2 cellular contexts compared by ENCODE assay signal in the genomic region with DNA sequence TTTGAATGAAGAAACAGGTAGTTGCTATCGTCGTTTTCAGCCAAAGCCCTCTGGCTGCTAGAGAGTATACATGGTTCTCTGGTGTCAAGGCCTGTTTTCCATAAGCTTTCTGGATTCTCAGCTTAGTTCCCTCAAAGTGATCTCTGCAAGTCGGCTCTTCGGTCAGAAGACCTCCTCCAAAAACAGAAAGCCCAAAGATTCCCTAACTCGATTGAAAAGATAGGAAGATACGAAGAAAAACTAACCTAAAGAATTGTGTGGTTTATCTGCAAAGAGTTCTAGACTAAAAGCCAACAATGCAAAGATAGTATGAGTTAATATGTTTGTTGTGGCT.
TF ChIP-seq lines count a peak whose summit lies in the region.

No MANE protein-coding gene starts in this region.

TF ChIP-seq in HEK293, 187 proteins besides CTCF, POLR2A, EP300 and RAD21 (continued from another document):
- TF ChIP-seq, protein P1, sequence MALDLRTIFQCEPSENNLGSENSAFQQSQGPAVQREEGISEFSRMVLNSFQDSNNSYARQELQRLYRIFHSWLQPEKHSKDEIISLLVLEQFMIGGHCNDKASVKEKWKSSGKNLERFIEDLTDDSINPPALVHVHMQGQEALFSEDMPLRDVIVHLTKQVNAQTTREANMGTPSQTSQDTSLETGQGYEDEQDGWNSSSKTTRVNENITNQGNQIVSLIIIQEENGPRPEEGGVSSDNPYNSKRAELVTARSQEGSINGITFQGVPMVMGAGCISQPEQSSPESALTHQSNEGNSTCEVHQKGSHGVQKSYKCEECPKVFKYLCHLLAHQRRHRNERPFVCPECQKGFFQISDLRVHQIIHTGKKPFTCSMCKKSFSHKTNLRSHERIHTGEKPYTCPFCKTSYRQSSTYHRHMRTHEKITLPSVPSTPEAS (tag by site-specific recombination; IDR thresholded peaks at IDR 0.05): no peak
- TF ChIP-seq, protein P2, sequence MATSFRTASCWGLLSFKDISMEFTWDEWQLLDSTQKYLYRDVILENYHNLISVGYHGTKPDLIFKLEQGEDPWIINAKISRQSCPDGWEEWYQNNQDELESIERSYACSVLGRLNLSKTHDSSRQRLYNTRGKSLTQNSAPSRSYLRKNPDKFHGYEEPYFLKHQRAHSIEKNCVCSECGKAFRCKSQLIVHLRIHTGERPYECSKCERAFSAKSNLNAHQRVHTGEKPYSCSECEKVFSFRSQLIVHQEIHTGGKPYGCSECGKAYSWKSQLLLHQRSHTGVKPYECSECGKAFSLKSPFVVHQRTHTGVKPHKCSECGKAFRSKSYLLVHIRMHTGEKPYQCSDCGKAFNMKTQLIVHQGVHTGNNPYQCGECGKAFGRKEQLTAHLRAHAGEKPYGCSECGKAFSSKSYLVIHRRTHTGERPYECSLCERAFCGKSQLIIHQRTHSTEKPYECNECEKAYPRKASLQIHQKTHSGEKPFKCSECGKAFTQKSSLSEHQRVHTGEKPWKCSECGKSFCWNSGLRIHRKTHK (tag by site-specific recombination; IDR thresholded peaks at IDR 0.05): no peak
- TF ChIP-seq TRIM28 (IDR thresholded peaks at IDR 0.05; ENCODE audit: borderline replicate concordance, low read length): no peak
- TF ChIP-seq, protein P3, sequence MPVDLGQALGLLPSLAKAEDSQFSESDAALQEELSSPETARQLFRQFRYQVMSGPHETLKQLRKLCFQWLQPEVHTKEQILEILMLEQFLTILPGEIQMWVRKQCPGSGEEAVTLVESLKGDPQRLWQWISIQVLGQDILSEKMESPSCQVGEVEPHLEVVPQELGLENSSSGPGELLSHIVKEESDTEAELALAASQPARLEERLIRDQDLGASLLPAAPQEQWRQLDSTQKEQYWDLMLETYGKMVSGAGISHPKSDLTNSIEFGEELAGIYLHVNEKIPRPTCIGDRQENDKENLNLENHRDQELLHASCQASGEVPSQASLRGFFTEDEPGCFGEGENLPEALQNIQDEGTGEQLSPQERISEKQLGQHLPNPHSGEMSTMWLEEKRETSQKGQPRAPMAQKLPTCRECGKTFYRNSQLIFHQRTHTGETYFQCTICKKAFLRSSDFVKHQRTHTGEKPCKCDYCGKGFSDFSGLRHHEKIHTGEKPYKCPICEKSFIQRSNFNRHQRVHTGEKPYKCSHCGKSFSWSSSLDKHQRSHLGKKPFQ (tag by site-specific recombination; IDR thresholded peaks at IDR 0.05): no peak
- no peak for TF ChIP-seq GLI2 (tag by site-specific recombination; IDR thresholded peaks at IDR 0.05; ENCODE audit: borderline replicate concordance, low read depth)
- TF ChIP-seq ZNF146 (tag by site-specific recombination; IDR thresholded peaks at IDR 0.05): no peak

TF ChIP-seq in SK-N-SH, 30 proteins besides CTCF, POLR2A, EP300 and RAD21 (continued from another document):
- TF ChIP-seq, protein P4, sequence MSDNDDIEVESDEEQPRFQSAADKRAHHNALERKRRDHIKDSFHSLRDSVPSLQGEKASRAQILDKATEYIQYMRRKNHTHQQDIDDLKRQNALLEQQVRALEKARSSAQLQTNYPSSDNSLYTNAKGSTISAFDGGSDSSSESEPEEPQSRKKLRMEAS (IDR thresholded peaks at IDR 0.05; ENCODE audit: low read depth): no peak
- TF ChIP-seq GATA2 (CRISPR knock-in tag; IDR thresholded peaks at IDR 0.05) (no peak), SIN3A (IDR thresholded peaks at IDR 0.05; ENCODE audit: borderline replicate concordance, low read depth, low read length) (no peak), RFX5 (IDR thresholded peaks at IDR 0.05; ENCODE audit: low read length) (no peak), SMC3 (IDR thresholded peaks at IDR 0.05; ENCODE audit: low read depth, low read length) (no peak), MEF2A (IDR thresholded peaks at IDR 0.05; ENCODE audit: borderline replicate concordance, low read depth) (no peak), RXRA (IDR thresholded peaks at IDR 0.05; ENCODE audit: borderline replicate concordance, low read depth) (no peak), EZH2phosphoT487 (IDR thresholded peaks at IDR 0.05; ENCODE audit: borderline replicate concordance, low read depth) (no peak), FOSL2 (IDR thresholded peaks at IDR 0.05; ENCODE audit: borderline replicate concordance, low read depth) (no peak), NRF1 (IDR thresholded peaks at IDR 0.05; ENCODE audit: low read depth, low read length) (no peak), JUND (IDR thresholded peaks at IDR 0.05) (no peak), CHD2 (IDR thresholded peaks at IDR 0.05; ENCODE audit: low read length, partially characterized antibody) (no peak), MXI1 (IDR thresholded peaks at IDR 0.05; ENCODE audit: low read depth, low read length) (no peak), ELF1 (IDR thresholded peaks at IDR 0.05) (no peak), NFIC (IDR thresholded peaks at IDR 0.05; ENCODE audit: borderline replicate concordance) (no peak), FOXJ3 (CRISPR knock-in tag; IDR thresholded peaks at IDR 0.05) (no peak)
- TF ChIP-seq, protein P5, sequence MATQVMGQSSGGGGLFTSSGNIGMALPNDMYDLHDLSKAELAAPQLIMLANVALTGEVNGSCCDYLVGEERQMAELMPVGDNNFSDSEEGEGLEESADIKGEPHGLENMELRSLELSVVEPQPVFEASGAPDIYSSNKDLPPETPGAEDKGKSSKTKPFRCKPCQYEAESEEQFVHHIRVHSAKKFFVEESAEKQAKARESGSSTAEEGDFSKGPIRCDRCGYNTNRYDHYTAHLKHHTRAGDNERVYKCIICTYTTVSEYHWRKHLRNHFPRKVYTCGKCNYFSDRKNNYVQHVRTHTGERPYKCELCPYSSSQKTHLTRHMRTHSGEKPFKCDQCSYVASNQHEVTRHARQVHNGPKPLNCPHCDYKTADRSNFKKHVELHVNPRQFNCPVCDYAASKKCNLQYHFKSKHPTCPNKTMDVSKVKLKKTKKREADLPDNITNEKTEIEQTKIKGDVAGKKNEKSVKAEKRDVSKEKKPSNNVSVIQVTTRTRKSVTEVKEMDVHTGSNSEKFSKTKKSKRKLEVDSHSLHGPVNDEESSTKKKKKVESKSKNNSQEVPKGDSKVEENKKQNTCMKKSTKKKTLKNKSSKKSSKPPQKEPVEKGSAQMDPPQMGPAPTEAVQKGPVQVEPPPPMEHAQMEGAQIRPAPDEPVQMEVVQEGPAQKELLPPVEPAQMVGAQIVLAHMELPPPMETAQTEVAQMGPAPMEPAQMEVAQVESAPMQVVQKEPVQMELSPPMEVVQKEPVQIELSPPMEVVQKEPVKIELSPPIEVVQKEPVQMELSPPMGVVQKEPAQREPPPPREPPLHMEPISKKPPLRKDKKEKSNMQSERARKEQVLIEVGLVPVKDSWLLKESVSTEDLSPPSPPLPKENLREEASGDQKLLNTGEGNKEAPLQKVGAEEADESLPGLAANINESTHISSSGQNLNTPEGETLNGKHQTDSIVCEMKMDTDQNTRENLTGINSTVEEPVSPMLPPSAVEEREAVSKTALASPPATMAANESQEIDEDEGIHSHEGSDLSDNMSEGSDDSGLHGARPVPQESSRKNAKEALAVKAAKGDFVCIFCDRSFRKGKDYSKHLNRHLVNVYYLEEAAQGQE (IDR thresholded peaks at IDR 0.05; ENCODE audit: low read depth, low read length): no peak
- TF ChIP-seq, protein P6, sequence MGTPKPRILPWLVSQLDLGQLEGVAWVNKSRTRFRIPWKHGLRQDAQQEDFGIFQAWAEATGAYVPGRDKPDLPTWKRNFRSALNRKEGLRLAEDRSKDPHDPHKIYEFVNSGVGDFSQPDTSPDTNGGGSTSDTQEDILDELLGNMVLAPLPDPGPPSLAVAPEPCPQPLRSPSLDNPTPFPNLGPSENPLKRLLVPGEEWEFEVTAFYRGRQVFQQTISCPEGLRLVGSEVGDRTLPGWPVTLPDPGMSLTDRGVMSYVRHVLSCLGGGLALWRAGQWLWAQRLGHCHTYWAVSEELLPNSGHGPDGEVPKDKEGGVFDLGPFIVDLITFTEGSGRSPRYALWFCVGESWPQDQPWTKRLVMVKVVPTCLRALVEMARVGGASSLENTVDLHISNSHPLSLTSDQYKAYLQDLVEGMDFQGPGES (IDR thresholded peaks at IDR 0.05; ENCODE audit: low read depth, low read length): no peak
- TF ChIP-seq, protein P7, sequence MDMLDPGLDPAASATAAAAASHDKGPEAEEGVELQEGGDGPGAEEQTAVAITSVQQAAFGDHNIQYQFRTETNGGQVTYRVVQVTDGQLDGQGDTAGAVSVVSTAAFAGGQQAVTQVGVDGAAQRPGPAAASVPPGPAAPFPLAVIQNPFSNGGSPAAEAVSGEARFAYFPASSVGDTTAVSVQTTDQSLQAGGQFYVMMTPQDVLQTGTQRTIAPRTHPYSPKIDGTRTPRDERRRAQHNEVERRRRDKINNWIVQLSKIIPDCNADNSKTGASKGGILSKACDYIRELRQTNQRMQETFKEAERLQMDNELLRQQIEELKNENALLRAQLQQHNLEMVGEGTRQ (IDR thresholded peaks at IDR 0.05; ENCODE audit: borderline replicate concordance, low read depth, low read length): no peak
TF ChIP-seq in SK-N-SH: peak in this region for 0.
